9 cellular contexts compared by ENCODE assay signal in genomic region chr6:35298625-35299140, GRCh38. TPM values are rescaled to one million over a fixed set of nuclear protein-coding genes. Genes with fewer than 3 reads are reported as not detected.
DNase-seq lines count a peak whose midpoint lies in the region; ATAC-seq and TF ChIP-seq lines count a peak whose summit lies in the region.
"Had no signal": no experiment of that assay in that cellular context is flagged by ENCODE, and none has a peak within 500 bp of the region (broad histone marks: within the 10 kb centered on the region; RNA-seq: fewer than 3 reads in every experiment).

No MANE protein-coding gene starts in this region.

- H4K8ac ChIP-seq in trophoblast cell (ENCODE audit: low read depth, low read length): no peak overlapping the region

- H3K9me3 ChIP-seq in iPS-20b (ENCODE audit: insufficient read depth, low read depth, low read length) (no peaks in the 10 kb centered on the region), transverse colon (no peaks in the 10 kb centered on the region), trophoblast cell (ENCODE audit: insufficient read depth, low read depth, low read length) (no peaks in the 10 kb centered on the region)

- H3K9me3 Mint-ChIP-seq in activated naive CD4-positive, alpha-beta T cell treated with anti-CD3 and anti-CD28 coated beads, Interleukin-2, amount 10 ng/mL, durations not matched to agents 7 days and 5 days: no peaks in the 10 kb centered on the region

- no peak for TF ChIP-seq EP300 in transverse colon (IDR thresholded peaks at IDR 0.05; ENCODE audit: low read depth)

- peak; percentile 40 for DNase-seq in activated naive CD4-positive, alpha-beta T cell treated with anti-CD3 and anti-CD28 coated beads, Interleukin-2, amount 10 ng/mL, durations not matched to agents 7 days and 5 days
- DNase-seq in activated naive CD4-positive, alpha-beta T cell treated with anti-CD3 and anti-CD28 coated beads, Interleukin-2, amount 50 U/mL, for 16 hours: no peak
- DNase-seq in UCSD-AML1 (lab: John Stamatoyannopoulos, UW; ENCODE audit: unreplicated experiment) (peak; percentile 40), transverse colon (no peak), HUDEP-2 (lab: John Stamatoyannopoulos, UW; ENCODE audit: unreplicated experiment in 76 of 76) (no peak), trophoblast cell (no peak)

- peak overlapping the region; percentile 88 for H3K4me3 Mint-ChIP-seq in activated naive CD4-positive, alpha-beta T cell treated with anti-CD3 and anti-CD28 coated beads, Interleukin-2, amount 10 ng/mL, durations not matched to agents 7 days and 5 days

- no peak overlapping the region for H2AFZ ChIP-seq in trophoblast cell (ENCODE audit: insufficient read depth, low read length, poor library complexity)

- WGBS in transverse colon (ENCODE audit: low coverage in 1 of 2), 2 donors: 66% methylated on average over 6 of the region's 6 CpGs; no CpG with 5 or more reads in 1 of the 2 donors
- WGBS in trophoblast cell (ENCODE audit: extremely low coverage, insufficient coverage, insufficient read length): no CpG with 5 or more reads among the region's 6 CpGs

- no peak overlapping the region for H3K27ac ChIP-seq in iPS-20b (ENCODE audit: low read length)
- H3K27ac ChIP-seq in transverse colon: peak overlapping the region; percentile 68 to 83 (median 82)
- H3K27ac ChIP-seq in trophoblast cell (ENCODE audit: low read depth, low read length): no peak overlapping the region

- peaks cover 11% of the 10 kb centered on the region for H3K36me3 ChIP-seq in iPS-20b (ENCODE audit: insufficient read depth, low read depth, low read length)
- no peaks in the 10 kb centered on the region for H3K36me3 ChIP-seq in transverse colon
- H3K36me3 ChIP-seq in trophoblast cell (ENCODE audit: control insufficient read depth in 1 of 2, insufficient read depth in 2 of 2, low read length in 2 of 2): peaks cover 8 to 12% of the 10 kb centered on the region in 2 experiments

- no peak overlapping the region for H3K4me2 ChIP-seq in trophoblast cell (ENCODE audit: low read length)

- TF ChIP-seq CTCF in transverse colon (IDR thresholded peaks at IDR 0.05): no peak

- H3K4ac ChIP-seq in trophoblast cell (ENCODE audit: low read depth, low read length): no peak overlapping the region

- no peak for TF ChIP-seq POLR2A in transverse colon (IDR thresholded peaks at IDR 0.05)

- H4K12ac ChIP-seq in trophoblast cell (ENCODE audit: low read depth, low read length): no peak overlapping the region

- H3K4me1 Mint-ChIP-seq in activated naive CD4-positive, alpha-beta T cell treated with anti-CD3 and anti-CD28 coated beads, Interleukin-2, amount 10 ng/mL, durations not matched to agents 7 days and 5 days: peaks cover 62% of the 10 kb centered on the region

- CTCF ChIA-PET in activated naive CD4-positive, alpha-beta T cell treated with anti-CD3 and anti-CD28 coated beads, Interleukin-2, amount 10 ng/mL, durations not matched to agents 7 days and 5 days (lab: Charles Lee): interaction anchor here (0.7 to 8.6 kb wide), 6 partner anchors 11 to 168 kb away, joined by 3 to 174 read pairs (median 59); partner anchors contain the start of genes FANCE, PPARD and RPL10A

- no peaks in the 10 kb centered on the region for H3K27me3 Mint-ChIP-seq in activated naive CD4-positive, alpha-beta T cell treated with anti-CD3 and anti-CD28 coated beads, Interleukin-2, amount 10 ng/mL, durations not matched to agents 7 days and 5 days

- no peak overlapping the region for H2BK5ac ChIP-seq in trophoblast cell (ENCODE audit: low read depth, low read length, poor library complexity)

- no peak overlapping the region for H4K91ac ChIP-seq in trophoblast cell (ENCODE audit: low read depth, low read length)

- no peak overlapping the region for H2BK120ac ChIP-seq in trophoblast cell (ENCODE audit: insufficient read depth, low read length, poor library complexity)

- in situ Hi-C loops in transverse colon (cut with MboI; ENCODE audit: low pct_ligation_motif_present in 1 of 4, low pct_unique_long_range_greater_than_20kb in 1 of 4, low sequenced_read_pairs in 3 of 4): no loop called here

- peak overlapping the region; percentile 97 for H3K27ac Mint-ChIP-seq in activated naive CD4-positive, alpha-beta T cell treated with anti-CD3 and anti-CD28 coated beads, Interleukin-2, amount 10 ng/mL, durations not matched to agents 7 days and 5 days

- peaks cover 3% of the 10 kb centered on the region; the same call in 1 of the 2 replicates for H3K27me3 ChIP-seq in iPS-20b (ENCODE audit: insufficient read depth, low read length)
- H3K27me3 ChIP-seq in transverse colon: no peaks in the 10 kb centered on the region
- no peaks in the 10 kb centered on the region for H3K27me3 ChIP-seq in trophoblast cell (ENCODE audit: insufficient read depth, low read length)

- H3K18ac ChIP-seq in trophoblast cell (ENCODE audit: low read length): no peak overlapping the region

- peaks cover 15% of the 10 kb centered on the region; the same call in 1 of the 2 replicates for H3K4me1 ChIP-seq in iPS-20b (ENCODE audit: insufficient read depth, low read length)
- peaks cover 11 to 39% (median 18%) of the 10 kb centered on the region in 4 donors for H3K4me1 ChIP-seq in transverse colon
- peaks cover 13 to 14% of the 10 kb centered on the region in 2 experiments for H3K4me1 ChIP-seq in trophoblast cell (ENCODE audit: control insufficient read depth in 1 of 2, insufficient read depth in 2 of 2, low read length in 2 of 2)

- intact Hi-C loops in transverse colon (cut with DNase I; ENCODE audit: low total_unique reads): no loop called here

- H3K14ac ChIP-seq in trophoblast cell (ENCODE audit: low read length): no peak overlapping the region

- H3K9ac ChIP-seq in iPS-20b (ENCODE audit: low read depth, low read length) (peak overlapping the region; percentile 45; the same call in 1 of the 2 replicates), trophoblast cell (ENCODE audit: low read length) (no peak overlapping the region)

- no peak overlapping the region for H2AK5ac ChIP-seq in trophoblast cell (ENCODE audit: low read length)

- no peak overlapping the region for H2BK12ac ChIP-seq in trophoblast cell (ENCODE audit: low read length)

- peaks cover 6% of the 10 kb centered on the region for H3K79me1 ChIP-seq in trophoblast cell (ENCODE audit: low read length)

- H3K79me2 ChIP-seq in trophoblast cell (ENCODE audit: control insufficient read depth, insufficient read depth, low read length, poor library complexity): peaks cover 3% of the 10 kb centered on the region

- no peak for ATAC-seq in HG02852 (IDR thresholded peaks at IDR 0.05; ENCODE audit: unreplicated experiment)

- no peak overlapping the region for H3K4me3 ChIP-seq in iPS-20b (ENCODE audit: low read length)
- peak overlapping the region in 2 of 4 donors; percentile 44 to 59 for H3K4me3 ChIP-seq in transverse colon
- no peak overlapping the region for H3K4me3 ChIP-seq in trophoblast cell (ENCODE audit: low read depth, low read length)

- no peak overlapping the region for H3K23ac ChIP-seq in trophoblast cell (ENCODE audit: low read length)

- peaks cover 52% of the 10 kb centered on the region for H3K36me3 Mint-ChIP-seq in activated naive CD4-positive, alpha-beta T cell treated with anti-CD3 and anti-CD28 coated beads, Interleukin-2, amount 10 ng/mL, durations not matched to agents 7 days and 5 days

RNA-seq across cellular contexts. Expression of gene DEF6, which starts 1.1 kb away (rescaled TPM):
- 10 to 100 TPM in 1 of 4 donors, 1 to 10 TPM in 3; 2.6 to 24.5 (median 6.8) TPM for total RNA-seq in transverse colon
- 2.9 TPM in 2 replicates for polyA plus RNA-seq in trophoblast cell (2013)
- total RNA-seq: myocyte had no signal

RNA-seq across cellular contexts. Expression of gene ZNF76, which starts 39.1 kb away (rescaled TPM):
- total RNA-seq in transverse colon: 10 to 100 TPM; 30.2 to 59.3 (median 35.1) TPM
- 10.8 and 11.2 TPM in 2 replicates for polyA plus RNA-seq in trophoblast cell (2013)

RNA-seq across cellular contexts. Expression of gene PPARD, which starts 43.7 kb away (rescaled TPM):
- total RNA-seq in transverse colon: 100 to 1,000 TPM in 1 of 4 donors, 10 to 100 TPM in 3; 19.8 to 110 (median 29.3) TPM
- polyA plus RNA-seq in trophoblast cell (2013): 72.3 and 76.8 TPM in 2 replicates

Comparison
In these comparisons a context has a peak if more than half of its experiments do, and no peak if none do; other contexts are left out.
1. DNase-seq: peak in activated naive CD4-positive, alpha-beta T cell treated with anti-CD3 and anti-CD28 coated beads, Interleukin-2, amount 10 ng/mL, durations not matched to agents 7 days and 5 days (single experiment) and UCSD-AML1 (single experiment); none in activated naive CD4-positive, alpha-beta T cell treated with anti-CD3 and anti-CD28 coated beads, Interleukin-2, amount 50 U/mL, for 16 hours (single experiment), transverse colon (single experiment), HUDEP-2 (0 of 76) and trophoblast cell (0 of 2).
2. H3K27ac ChIP-seq: peak in transverse colon (4 of 4); none in iPS-20b (single experiment) and trophoblast cell (single experiment).